ENCODE assay signal across 9 cellular contexts in genomic region chr2:144518744-144519596, GRCh38. TPM values are rescaled to one million over a fixed set of nuclear protein-coding genes. Genes with fewer than 3 reads are reported as not detected.
DNase-seq lines count a peak whose midpoint lies in the region; ATAC-seq, FAIRE-seq and TF ChIP-seq lines count a peak whose summit lies in the region.
"Had no signal": no experiment of that assay in that cellular context is flagged by ENCODE, and none has a peak within 500 bp of the region (broad histone marks: within the 10 kb centered on the region; RNA-seq: fewer than 3 reads in every experiment).

No MANE protein-coding gene starts in this region.

- peaks cover 17% of the 10 kb centered on the region for H3K27me3 Mint-ChIP-seq in activated naive CD8-positive, alpha-beta T cell treated with anti-CD3 and anti-CD28 coated beads for 36 hours

- no peaks in the 10 kb centered on the region for H3K9me3 Mint-ChIP-seq in activated naive CD8-positive, alpha-beta T cell treated with anti-CD3 and anti-CD28 coated beads for 36 hours

- peak overlapping the region; percentile 92 for H3K4me3 ChIP-seq in A549
- peak overlapping the region; percentile 57 to 100 (median 85) for H3K4me3 ChIP-seq in dorsolateral prefrontal cortex
- H3K4me3 ChIP-seq in sigmoid colon: peak overlapping the region; percentile 56 to 75 (median 63)

- no peak overlapping the region for H3K27ac Mint-ChIP-seq in activated naive CD8-positive, alpha-beta T cell treated with anti-CD3 and anti-CD28 coated beads for 36 hours

- no peak for TF ChIP-seq RAD21 in A549 (conservative IDR thresholded peaks at IDR 0.05 in 1 of 2, IDR thresholded peaks at IDR 0.05 in 1 of 2)

- H3K9me3 ChIP-seq in A549: no peaks in the 10 kb centered on the region
- H3K9me3 ChIP-seq in sigmoid colon: no peaks in the 10 kb centered on the region

- ATAC-seq in A549 (no peak), GM19351 (IDR thresholded peaks at IDR 0.05; ENCODE audit: unreplicated experiment) (peak; percentile 44), HG03521 (IDR thresholded peaks at IDR 0.05; ENCODE audit: unreplicated experiment) (peak; percentile 37)

- peak overlapping the region in 1 of 2 experiments; percentile 41; a peak in 3 of 6 replicates for H3K27ac ChIP-seq in A549
- H3K27ac ChIP-seq in dorsolateral prefrontal cortex: peak overlapping the region; percentile 95 to 100 (median 100)
- H3K27ac ChIP-seq in sigmoid colon: peak overlapping the region; percentile 81 to 86 (median 86)

- no peak for FAIRE-seq in A549 (lab: Jason Lieb, UNC)
- FAIRE-seq: bronchial epithelial cell had no signal

- TF ChIP-seq CTCF in A549 (IDR thresholded peaks at IDR 0.05): no peak
- peak in 2 of 56 donors; percentile 9 for TF ChIP-seq CTCF in dorsolateral prefrontal cortex (IDR thresholded peaks at IDR 0.05 in 54 of 56, conservative IDR thresholded peaks at IDR 0.05 in 2 of 56; ENCODE audit: low read depth in 1 of 56, partially characterized antibody in 56 of 56)
- no peak for TF ChIP-seq CTCF in sigmoid colon (IDR thresholded peaks at IDR 0.05)

- no peaks in the 10 kb centered on the region for H3K36me3 ChIP-seq in sigmoid colon

- intact Hi-C loops in dorsolateral prefrontal cortex (cut with DNase I) (loop anchor here (5.0 kb wide), 2 partner anchors 187 to 582 kb away; a partner anchor contains a TSS), sigmoid colon (cut with DNase I) (loop anchor here (5.0 kb wide), 1 partner anchor 187 kb away; a partner anchor contains a TSS)

- POLR2A ChIA-PET in A549 (lab: Yijun Ruan, JAX): interaction anchor here (0.6 kb wide), 1 partner anchor 424 kb away, joined by 3 read pairs; no protein-coding TSS in a partner anchor

- H3K27me3 ChIP-seq in dorsolateral prefrontal cortex (no peaks in the 10 kb centered on the region), sigmoid colon (peaks cover 22 to 99% (median 49%) of the 10 kb centered on the region in 3 donors)

- H3K4me1 Mint-ChIP-seq in activated naive CD8-positive, alpha-beta T cell treated with anti-CD3 and anti-CD28 coated beads for 36 hours: peaks cover 25% of the 10 kb centered on the region

- peaks cover 28% of the 10 kb centered on the region for H3K4me1 ChIP-seq in A549
- H3K4me1 ChIP-seq in sigmoid colon: peaks cover 0 to 35% (median 27%) of the 10 kb centered on the region in 4 donors

- peaks cover 2% of the 10 kb centered on the region for H3K36me3 Mint-ChIP-seq in activated naive CD8-positive, alpha-beta T cell treated with anti-CD3 and anti-CD28 coated beads for 36 hours

- TF ChIP-seq POLR2A in A549 (IDR thresholded peaks at IDR 0.05; ENCODE audit: low read length) (no peak), sigmoid colon (IDR thresholded peaks at IDR 0.05) (peak in 1 of 2 donors; percentile 25)

- DNase-seq in A549 (ENCODE audit: low read depth in 1 of 2, low spot score in 1 of 2) (no peak), dorsolateral prefrontal cortex (no peak), sigmoid colon (no peak), NCI-H748 treated with DMSO at 0.1 percent for 48 hours (lab: John Stamatoyannopoulos, UW) (no peak), T1000 (lab: John Stamatoyannopoulos, UW) (no peak)
- DNase-seq in activated naive CD8-positive, alpha-beta T cell treated with anti-CD3 and anti-CD28 coated beads for 36 hours: no peak

- H3K4me3 Mint-ChIP-seq in activated naive CD8-positive, alpha-beta T cell treated with anti-CD3 and anti-CD28 coated beads for 36 hours: no peak overlapping the region

- H3K4me2 ChIP-seq in A549: peak overlapping the region; percentile 91

- CTCF ChIA-PET in A549 (lab: Yijun Ruan, JAX): interaction anchor here (0.7 kb wide), 1 partner anchor 233 kb away, joined by 3 read pairs; no protein-coding TSS in a partner anchor

- TF ChIP-seq EP300 in A549 (IDR thresholded peaks at IDR 0.05): no peak
- TF ChIP-seq EP300 in sigmoid colon (IDR thresholded peaks at IDR 0.05): no peak

- 28% methylated on average over 8 of the region's 8 CpGs for WGBS in A549 (ENCODE audit: missing lambda C conversion rate)
- 3 to 5% methylated on average over 8 of the region's 8 CpGs for WGBS in sigmoid colon, 2 donors

TF ChIP-seq in A549, 52 proteins besides CTCF, POLR2A, EP300 and RAD21:
- no peak for TF ChIP-seq HDAC2 (IDR thresholded peaks at IDR 0.05)
- TF ChIP-seq MAFK (IDR thresholded peaks at IDR 0.05; ENCODE audit: partially characterized antibody): no peak
- no peak for TF ChIP-seq CBX2 (IDR thresholded peaks at IDR 0.05; ENCODE audit: borderline replicate concordance, low read depth)
- no peak for TF ChIP-seq MAZ (IDR thresholded peaks at IDR 0.05; ENCODE audit: borderline replicate concordance, low read depth, low read length)
- TF ChIP-seq ZNF302 (CRISPR knock-in tag; IDR thresholded peaks at IDR 0.05): no peak
- TF ChIP-seq SREBF2 (IDR thresholded peaks at IDR 0.05): no peak
- no peak for TF ChIP-seq USF2 (IDR thresholded peaks at IDR 0.05)
- no peak for TF ChIP-seq RNF2 (IDR thresholded peaks at IDR 0.05; ENCODE audit: borderline replicate concordance, low read depth)
- TF ChIP-seq EHMT2 (IDR thresholded peaks at IDR 0.05; ENCODE audit: low read depth): no peak
- no peak for TF ChIP-seq PHF8 (IDR thresholded peaks at IDR 0.05; ENCODE audit: borderline replicate concordance, low read depth)
- TF ChIP-seq MAX (IDR thresholded peaks at IDR 0.05): no peak
- TF ChIP-seq ELK1 (IDR thresholded peaks at IDR 0.05; ENCODE audit: low read depth, low read length): no peak
- no peak for TF ChIP-seq ZC3H11A (IDR thresholded peaks at IDR 0.05)
- TF ChIP-seq ZFP36 (IDR thresholded peaks at IDR 0.05; ENCODE audit: borderline replicate concordance, partially characterized antibody): no peak
- no peak for TF ChIP-seq ATOH8 (CRISPR knock-in tag; IDR thresholded peaks at IDR 0.05; ENCODE audit: low read depth)
- no peak for TF ChIP-seq JUN (IDR thresholded peaks at IDR 0.05)
- TF ChIP-seq CBX8 (IDR thresholded peaks at IDR 0.05): no peak
TF ChIP-seq in A549: peak in this region for 0.

RNA-seq across cellular contexts. Expression of gene ZEB2, which starts 0.9 kb away (rescaled TPM):
- 6.6 and 7.0 TPM in 2 replicates for polyA plus RNA-seq in A549 (2011; rRNA removed)
- polyA plus RNA-seq in A549 (2012; cell fraction: cytosol; rRNA removed): 2.3 and 2.9 TPM in 2 replicates
- 3.0 and 4.2 TPM in 2 replicates for polyA plus RNA-seq in A549 (2012; cell fraction: nucleus; rRNA removed)
- 3.3 to 4.2 TPM (median 3.8 TPM) in 3 replicates for polyA plus RNA-seq in A549 (2017; fragmentation: RNase III; extraction: RNeasy Plus Mini Kit Qiagen cat#74134 plus additional on column Dnase treatment)
- polyA minus RNA-seq in A549 (2011; rRNA and poly(A)+ RNA removed): 11.6 and 13.4 TPM in 2 replicates
- 100 to 1,000 TPM; 160 to 942 (median 318) TPM for total RNA-seq in dorsolateral prefrontal cortex
- total RNA-seq in sigmoid colon: 10 to 100 TPM; 51.0 to 70.6 (median 61.3) TPM
- 10 to 100 TPM in 2 of 3 donors, 1 to 10 TPM in 1; 8.1 to 19.8 (median 17.6) TPM for polyA plus RNA-seq in sigmoid colon
- 10 to 100 TPM in 1 of 2 experiments, 1 to 10 TPM in 1; 9.0 to 10.5 TPM for total RNA-seq in activated naive CD8-positive, alpha-beta T cell treated with anti-CD3 and anti-CD28 coated beads for 36 hours

Comparison
In these comparisons a context has a peak if more than half of its experiments do, and no peak if none do; other contexts are left out.
1. ATAC-seq: peak in GM19351 (single experiment) and HG03521 (single experiment); none in A549 (0 of 2).
2. RNA of gene ZEB2, which starts 0.9 kb away (total RNA-seq): 160 to 942 TPM in dorsolateral prefrontal cortex and 51.0 to 70.6 TPM in sigmoid colon; 9.0 to 10.5 TPM in activated naive CD8-positive, alpha-beta T cell treated with anti-CD3 and anti-CD28 coated beads for 36 hours; every median in the first group is over 4 times any median in the second.
3. Peak in every context shown above with its lines, with median percentiles within 50 percentile points of each other: H3K4me3 ChIP-seq.